In the genomic region with DNA sequence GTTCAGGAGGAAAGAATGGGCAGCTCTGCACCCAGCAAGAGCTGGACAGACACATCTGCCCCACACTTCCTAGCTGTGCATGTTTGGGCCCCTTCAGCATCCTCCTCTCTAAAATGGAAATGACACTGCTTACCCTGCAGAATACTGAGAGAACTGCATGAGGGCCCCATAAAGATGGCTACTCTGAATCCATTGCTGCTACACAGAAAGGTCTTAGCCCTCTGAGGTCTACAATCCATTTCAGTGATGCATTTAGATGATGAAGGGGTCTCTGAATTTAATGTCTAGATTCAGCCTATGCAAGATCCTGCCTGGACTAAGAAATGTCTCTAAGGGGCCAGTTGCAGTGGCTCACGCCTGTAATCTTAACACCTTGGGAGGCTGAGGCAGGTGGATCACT, we compare ENCODE assay signal across 32 cellular contexts. TPM values are rescaled to one million over a fixed set of nuclear protein-coding genes. Genes with fewer than 3 reads are reported as not detected.
"Had no signal": no experiment of that assay in that cellular context is flagged by ENCODE, and none has a peak within 500 bp of the region (broad histone marks: within the 10 kb centered on the region; RNA-seq: fewer than 3 reads in every experiment).

No MANE protein-coding gene starts in this region.

- H3K9me3 Mint-ChIP-seq: activated CD4-positive, alpha-beta T cell treated with anti-CD3 and anti-CD28 coated beads, Interleukin-2, amount 10 ng/mL, durations not matched to agents 24 days and 14 days; activated CD8-positive, alpha-beta T cell treated with anti-CD3 and anti-CD28 coated beads for 36 hours; activated naive CD4-positive, alpha-beta T cell treated with anti-CD3 and anti-CD28 coated beads for 36 hours; activated naive CD4-positive, alpha-beta T cell treated with anti-CD3 and anti-CD28 coated beads, Interleukin-2, amount 50 U/mL, for 72 hours; activated T-cell treated with anti-CD3 and anti-CD28 coated beads, Interleukin-2, amount 50 U/mL, for 24 hours; activated T-helper 2 cell treated with anti-CD3 and anti-CD28 coated beads, Interferon-gamma antibody, Interleukin-2, Interleukin-4, amounts not matched to agents 10 μg/mL and 5 μg/mL and 100 μg/mL, durations not matched to agents 14 hours and 24 hours and 36 hours; T-helper 1 cell treated with Interleukin-12 subunit alpha and Interleukin-12 subunit beta and Interleukin-4 antibody, amounts not matched to agents 30 μg/mL and 1 μg/mL, for 36 hours; T-helper 2 cell treated with Interferon-gamma antibody and Interleukin-4, amounts not matched to agents 5 μg/mL and 100 μg/mL, for 36 hours had no signal

- H3K36me3 Mint-ChIP-seq: activated naive CD4-positive, alpha-beta T cell treated with anti-CD3 and anti-CD28 coated beads, Interleukin-2, amount 50 U/mL, for 72 hours had no signal

- FAIRE-seq: astrocyte, TTC549 had no signal

- H3K4me3 Mint-ChIP-seq: activated CD4-positive, alpha-beta T cell treated with anti-CD3 and anti-CD28 coated beads, Interleukin-2, amount 10 ng/mL, durations not matched to agents 24 days and 14 days; activated CD8-positive, alpha-beta T cell treated with anti-CD3 and anti-CD28 coated beads for 36 hours; activated naive CD4-positive, alpha-beta T cell treated with anti-CD3 and anti-CD28 coated beads for 36 hours; activated T-cell treated with anti-CD3 and anti-CD28 coated beads, Interleukin-2, amount 50 U/mL, for 24 hours; T-helper 1 cell treated with Interleukin-12 subunit alpha and Interleukin-12 subunit beta and Interleukin-4 antibody, amounts not matched to agents 30 μg/mL and 1 μg/mL, for 36 hours; T-helper 2 cell treated with Interferon-gamma antibody and Interleukin-4, amounts not matched to agents 5 μg/mL and 100 μg/mL, for 36 hours had no signal

- H3K4me1 ChIP-seq: adrenal gland, body of pancreas, breast epithelium had no signal

- H3K27ac ChIP-seq: adrenal gland, body of pancreas, breast epithelium, SJCRH30, SK-N-MC had no signal

- H3K27ac Mint-ChIP-seq: activated CD4-positive, alpha-beta T cell treated with anti-CD3 and anti-CD28 coated beads, Interleukin-2, amount 10 ng/mL, durations not matched to agents 24 days and 14 days; activated CD8-positive, alpha-beta T cell treated with anti-CD3 and anti-CD28 coated beads for 36 hours; activated naive CD4-positive, alpha-beta T cell treated with anti-CD3 and anti-CD28 coated beads for 36 hours; activated naive CD4-positive, alpha-beta T cell treated with anti-CD3 and anti-CD28 coated beads, Interleukin-2, amount 50 U/mL, for 72 hours; activated T-cell treated with anti-CD3 and anti-CD28 coated beads, Interleukin-2, amount 50 U/mL, for 24 hours; activated T-helper 2 cell treated with anti-CD3 and anti-CD28 coated beads, Interferon-gamma antibody, Interleukin-2, Interleukin-4, amounts not matched to agents 10 μg/mL and 5 μg/mL and 100 μg/mL, durations not matched to agents 14 hours and 24 hours and 36 hours; T-helper 1 cell treated with Interleukin-12 subunit alpha and Interleukin-12 subunit beta and Interleukin-4 antibody, amounts not matched to agents 30 μg/mL and 1 μg/mL, for 36 hours; T-helper 2 cell treated with Interferon-gamma antibody and Interleukin-4, amounts not matched to agents 5 μg/mL and 100 μg/mL, for 36 hours had no signal

- H3K4me3 ChIP-seq: adrenal gland, body of pancreas, breast epithelium, SJCRH30, SK-N-MC had no signal

- ATAC-seq: activated CD8-positive, alpha-beta T cell treated with anti-CD3 and anti-CD28 coated beads for 36 hours; activated naive CD4-positive, alpha-beta T cell treated with anti-CD3 and anti-CD28 coated beads, Interleukin-2, amount 50 U/mL, for 72 hours; body of pancreas; Panc1 had no signal

- H3K36me3 ChIP-seq: adrenal gland, breast epithelium, SJCRH30 had no signal

- H3K9me3 ChIP-seq: adrenal gland, body of pancreas, breast epithelium, SJCRH30 had no signal

- DNase-seq: activated CD4-positive, alpha-beta T cell treated with anti-CD3 and anti-CD28 coated beads, Interleukin-2, amount 10 ng/mL, durations not matched to agents 24 days and 14 days; activated CD4-positive, alpha-beta T cell treated with anti-CD3 and anti-CD28 coated beads, Interleukin-2, amount 50 U/mL, for 4 hours; activated CD8-positive, alpha-beta T cell treated with anti-CD3 and anti-CD28 coated beads for 36 hours; activated gamma-delta T cell treated with Interleukin-2 at 50 U/mL for 16 hours; activated naive CD4-positive, alpha-beta T cell treated with anti-CD3 and anti-CD28 coated beads for 36 hours; activated T-cell treated with anti-CD3 and anti-CD28 coated beads, Interleukin-2, amount 50 U/mL, for 24 hours; adrenal gland; body of pancreas; Kasumi-1; KBM-7; MM.1S; MV-4-11; NCI-H1092; NCI-H1436 treated with DMSO at 0.1 percent for 48 hours; NCI-H1694 treated with DMSO at 0.1 percent for 48 hours; NCI-H2029; NCI-H345; NCI-H524 treated with DMSO at 0.1 percent for 48 hours; NCI-H748 treated with DMSO at 0.1 percent for 48 hours; NK-92 treated with Interleukin-12 subunit alpha and Interleukin-12 subunit beta, amount 100 ng/mL, for 24 hours; SHP77; SJCRH30 had no signal

- H3K27me3 ChIP-seq: SJCRH30 had no signal

RNA-seq across cellular contexts. Expression of a gene that starts 11.3 kb away (rescaled TPM):
- total RNA-seq: activated CD8-positive, alpha-beta memory T cell treated with anti-CD3 and anti-CD28 coated beads for 36 hours; activated CD8-positive, alpha-beta T cell treated with anti-CD3 and anti-CD28 coated beads for 36 hours; activated naive CD4-positive, alpha-beta T cell treated with anti-CD3 and anti-CD28 coated beads for 36 hours; activated naive CD4-positive, alpha-beta T cell treated with anti-CD3 and anti-CD28 coated beads, Interleukin-2, amount 50 U/mL, for 72 hours; activated T-helper 2 cell treated with anti-CD3 and anti-CD28 coated beads, Interferon-gamma antibody, Interleukin-2, Interleukin-4, amounts not matched to agents 10 μg/mL and 5 μg/mL and 100 μg/mL, durations not matched to agents 14 hours and 24 hours and 36 hours had no signal
